13 cellular contexts compared by ENCODE assay signal in the genomic region with DNA sequence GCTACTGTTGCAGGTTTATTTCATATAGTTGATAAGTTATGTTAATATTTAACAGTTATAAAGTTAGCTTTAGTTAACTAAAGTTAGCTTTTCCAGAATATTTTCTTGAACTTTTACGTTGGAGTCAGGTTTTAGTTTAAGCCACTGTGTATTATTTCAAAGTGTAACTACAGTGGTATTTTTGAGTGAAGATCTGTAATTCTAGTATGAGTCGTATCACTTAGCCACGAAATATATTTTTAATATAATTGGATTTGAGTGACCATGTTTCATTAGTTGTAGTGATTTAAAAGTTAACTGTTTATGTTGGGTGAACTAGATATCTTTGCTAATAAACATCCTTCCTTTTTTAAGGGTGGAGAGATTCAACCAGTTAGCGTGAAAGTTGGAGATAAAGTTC. TPM values are rescaled to one million over a fixed set of nuclear protein-coding genes. Genes with fewer than 3 reads are reported as not detected.
DNase-seq lines count a peak whose midpoint lies in the region; ATAC-seq, FAIRE-seq and TF ChIP-seq lines count a peak whose summit lies in the region.
"Had no signal": no experiment of that assay in that cellular context is flagged by ENCODE, and none has a peak within 500 bp of the region (broad histone marks: within the 10 kb centered on the region; RNA-seq: fewer than 3 reads in every experiment).

No MANE protein-coding gene starts in this region.

- H3K9me1 ChIP-seq in endothelial cell of umbilical vein (replicated peaks; ENCODE audit: control insufficient read depth, extremely low read depth, insufficient read depth, low read length): no peaks in the 10 kb centered on the region

- intact Hi-C loops in endothelial cell of umbilical vein (cut with micrococcal nuclease): loop anchor here (5.0 kb wide), 1 partner anchor 55 kb away; no protein-coding TSS in a partner anchor

- CTCF ChIA-PET in endothelial cell of umbilical vein (lab: Charles Lee): interaction anchor here (1.3 kb wide), 2 partner anchors 11 to 97 kb away, joined by 3 read pairs; no protein-coding TSS in a partner anchor

- H3K36me3 ChIP-seq in SU-DHL-6 (ENCODE audit: low read length) (peaks cover 31% of the 10 kb centered on the region), endothelial cell of umbilical vein (ENCODE audit: control insufficient read depth in 2 of 2, extremely low read depth in 1 of 2, insufficient read depth in 2 of 2, low read length in 2 of 2) (peaks cover 4% of the 10 kb centered on the region in 2 experiments), smooth muscle cell (ENCODE audit: low read depth) (peaks cover 9% of the 10 kb centered on the region)

- no peak for TF ChIP-seq POLR2A in endothelial cell of umbilical vein (IDR thresholded peaks at IDR 0.05; ENCODE audit: low read depth, low read length)
- TF ChIP-seq POLR2A in GM12891 (IDR thresholded peaks at IDR 0.05; ENCODE audit: low read depth, low read length): no peak

- peaks cover 48% of the 10 kb centered on the region for H3F3A ChIP-seq in SU-DHL-6 (ENCODE audit: insufficient read depth)
- no peaks in the 10 kb centered on the region for H3F3A ChIP-seq in smooth muscle cell (ENCODE audit: low read depth)

- H3K36me3 Mint-ChIP-seq in activated T-cell treated with anti-CD3 and anti-CD28 coated beads, Interleukin-2, amount 50 U/mL, for 4 hours (ENCODE audit: insufficient read depth): peaks cover 44% of the 10 kb centered on the region

- H3K4me1 Mint-ChIP-seq in activated T-cell treated with anti-CD3 and anti-CD28 coated beads, Interleukin-2, amount 50 U/mL, for 4 hours (ENCODE audit: low read depth): peaks cover 19% of the 10 kb centered on the region

- H3K27me3 ChIP-seq in SU-DHL-6 (ENCODE audit: low read length) (no peaks in the 10 kb centered on the region), endothelial cell of umbilical vein (ENCODE audit: control insufficient read depth in 2 of 2, insufficient read depth in 2 of 2, low read length in 2 of 2) (no peaks in the 10 kb centered on the region), smooth muscle cell (ENCODE audit: low read depth) (no peaks in the 10 kb centered on the region)
- H3K27me3 ChIP-seq: upper lobe of right lung had no signal

- FAIRE-seq in endothelial cell of umbilical vein (lab: Jason Lieb, UNC): no peak
- no peak for FAIRE-seq in GM12891 (lab: Jason Lieb, UNC)

- H4K20me1 ChIP-seq in SU-DHL-6 (ENCODE audit: low read depth, low read length) (peaks cover 9% of the 10 kb centered on the region), endothelial cell of umbilical vein (replicated peaks; ENCODE audit: control insufficient read depth, extremely low read depth, insufficient read depth, low read length) (no peaks in the 10 kb centered on the region), smooth muscle cell (ENCODE audit: low read depth) (peaks cover 14% of the 10 kb centered on the region)

- H2AFZ ChIP-seq in SU-DHL-6 (ENCODE audit: low read depth, low read length, severe bottlenecking) (no peak overlapping the region), endothelial cell of umbilical vein (ENCODE audit: low read depth, low read length) (no peak overlapping the region), smooth muscle cell (ENCODE audit: low read depth) (no peak overlapping the region)
- H2AFZ ChIP-seq: parathyroid adenoma had no signal

- H3K9me2 ChIP-seq in SU-DHL-6 (replicated peaks; ENCODE audit: insufficient read depth, low read length): no peaks in the 10 kb centered on the region

- H3K4me1 ChIP-seq in endothelial cell of umbilical vein (ENCODE audit: control insufficient read depth, extremely low read depth, insufficient read depth, low read length) (peaks cover 24% of the 10 kb centered on the region), smooth muscle cell (ENCODE audit: low read depth) (peaks cover 26% of the 10 kb centered on the region)

- 84% methylated on average over 4 of the region's 4 CpGs for WGBS in smooth muscle cell (ENCODE audit: low lambda C conversion rate)

- H3K27ac ChIP-seq in SU-DHL-6 (ENCODE audit: low read depth, low read length): peak overlapping the region; percentile 92; the same call in 1 of the 2 replicates
- no peak overlapping the region for H3K27ac ChIP-seq in endothelial cell of umbilical vein (ENCODE audit: insufficient read depth, low read depth, low read length)
- H3K27ac ChIP-seq in smooth muscle cell (ENCODE audit: low read depth): peak overlapping the region; percentile 31
- H3K27ac ChIP-seq: coronary artery, parathyroid adenoma, upper lobe of right lung had no signal

- TF ChIP-seq CTCF in SU-DHL-6 (IDR thresholded peaks at IDR 0.05; ENCODE audit: insufficient read depth, low read length, poor library complexity, severe bottlenecking) (no peak), endothelial cell of umbilical vein (IDR thresholded peaks at IDR 0.05; ENCODE audit: extremely low read depth in 1 of 2, insufficient read depth in 1 of 2, low read depth in 1 of 2, low read length in 2 of 2) (no peak), smooth muscle cell (IDR thresholded peaks at IDR 0.05; ENCODE audit: borderline replicate concordance, insufficient read depth, poor library complexity, severe bottlenecking) (no peak)

- no TSS peak for BruUV-seq in endothelial cell of umbilical vein (replicated peaks; lab: Mats Ljungman, UMichigan)

- H3K4me3 ChIP-seq in SU-DHL-6 (ENCODE audit: insufficient read depth, low read length, poor library complexity, severe bottlenecking) (peak overlapping the region; percentile 91), endothelial cell of umbilical vein (replicated peaks in 1 of 3; ENCODE audit: insufficient read depth in 1 of 3, low read depth in 1 of 3, low read length in 3 of 3) (no peak overlapping the region), smooth muscle cell (peak overlapping the region; percentile 86)
- H3K4me3 ChIP-seq: coronary artery, upper lobe of right lung had no signal

- ATAC-seq in activated T-cell treated with anti-CD3 and anti-CD28 coated beads, Interleukin-2, amount 50 U/mL, for 4 hours: no peak
- ATAC-seq: Right ventricle myocardium inferior, upper lobe of right lung had no signal

- no peak for DNase-seq in activated T-cell treated with anti-CD3 and anti-CD28 coated beads, Interleukin-2, amount 50 U/mL, for 4 hours
- no peak for DNase-seq in activated T-cell treated with anti-CD3 and anti-CD28 coated beads, Interleukin-2, amount 50 U/mL, for 48 hours
- DNase-seq in endothelial cell of umbilical vein (ENCODE audit: low read depth, low spot score) (no peak), smooth muscle cell (lab: John Stamatoyannopoulos, UW; ENCODE audit: unreplicated experiment) (no peak), NCI-H2081 treated with DMSO at 0.1 percent for 48 hours (lab: John Stamatoyannopoulos, UW) (no peak), GM12891 (ENCODE audit: insufficient read length, low spot score) (no peak)
- DNase-seq in activated CD8-positive, alpha-beta memory T cell treated with anti-CD3 and anti-CD28 coated beads, Interleukin-2, amount 50 U/mL, for 48 hours: no peak
- DNase-seq: NCI-H2171 treated with DMSO at 0.1 percent for 48 hours, upper lobe of right lung had no signal

- no peaks in the 10 kb centered on the region for H3K9me3 Mint-ChIP-seq in activated T-cell treated with anti-CD3 and anti-CD28 coated beads, Interleukin-2, amount 50 U/mL, for 4 hours

- H3K9me3 ChIP-seq in SU-DHL-6 (ENCODE audit: insufficient read depth, low read length) (no peaks in the 10 kb centered on the region), endothelial cell of umbilical vein (replicated peaks; ENCODE audit: control insufficient read depth, insufficient read depth, low read length) (no peaks in the 10 kb centered on the region), smooth muscle cell (replicated peaks; ENCODE audit: low read depth) (no peaks in the 10 kb centered on the region)
- H3K9me3 ChIP-seq: upper lobe of right lung had no signal

- H3K27me3 Mint-ChIP-seq in activated T-cell treated with anti-CD3 and anti-CD28 coated beads, Interleukin-2, amount 50 U/mL, for 4 hours (ENCODE audit: low read depth): no peaks in the 10 kb centered on the region

- H3K9ac ChIP-seq in SU-DHL-6 (ENCODE audit: low read length): peak overlapping the region; percentile 99
- H3K9ac ChIP-seq in endothelial cell of umbilical vein (replicated peaks; ENCODE audit: extremely low read depth, insufficient read depth, low read length): no peak overlapping the region
- no peak overlapping the region for H3K9ac ChIP-seq in smooth muscle cell (ENCODE audit: low read depth)
- H3K9ac ChIP-seq: parathyroid adenoma had no signal

- H3K4me3 Mint-ChIP-seq in activated T-cell treated with anti-CD3 and anti-CD28 coated beads, Interleukin-2, amount 50 U/mL, for 4 hours: peak overlapping the region; percentile 89

- POLR2A ChIA-PET in endothelial cell of umbilical vein (lab: Charles Lee): interaction anchor here (1.2 kb wide), 1 partner anchor 13 kb away, joined by 5 read pairs; a partner anchor contains a TSS

- H3K4me2 ChIP-seq in SU-DHL-6 (ENCODE audit: low read depth, low read length, poor library complexity, severe bottlenecking): peak overlapping the region; percentile 86
- peak overlapping the region; percentile 74 for H3K4me2 ChIP-seq in endothelial cell of umbilical vein (ENCODE audit: insufficient read depth, low read length)
- peak overlapping the region; percentile 97 for H3K4me2 ChIP-seq in smooth muscle cell

- H3K79me2 ChIP-seq in SU-DHL-6 (ENCODE audit: insufficient read depth, low read length) (peaks cover 64% of the 10 kb centered on the region), endothelial cell of umbilical vein (ENCODE audit: control insufficient read depth, insufficient read depth, low read length) (peaks cover 47% of the 10 kb centered on the region), smooth muscle cell (ENCODE audit: low read depth) (peaks cover 54% of the 10 kb centered on the region)

- dilution Hi-C loops in endothelial cell of umbilical vein (cut with MboI; ENCODE audit: extremely low pct_ligation_motif_present, low sequenced_read_pairs): no loop called here

RNA-seq across cellular contexts. Expression of a gene that starts 2.5 kb away (rescaled TPM):
- total RNA-seq in activated T-cell treated with anti-CD3 and anti-CD28 coated beads, Interleukin-2, amount 50 U/mL, for 4 hours: 100 to 1,000 TPM; 452 to 521 (median 492) TPM
- 137 and 145 TPM in 2 replicates for total RNA-seq in endothelial cell of umbilical vein
- polyA plus RNA-seq in endothelial cell of umbilical vein: 32.2 and 59.8 TPM in 2 replicates
- 109 and 170 TPM in 2 replicates for polyA plus RNA-seq in endothelial cell of umbilical vein (2011; cell fraction: cytosol; rRNA removed)
- polyA plus RNA-seq in endothelial cell of umbilical vein (2011; cell fraction: nucleus; rRNA removed): 26.3 and 49.7 TPM in 2 replicates
- polyA plus RNA-seq in endothelial cell of umbilical vein (2012): 309 and 472 TPM in 2 replicates
- 10.2 and 13.9 TPM in 2 replicates for polyA minus RNA-seq in endothelial cell of umbilical vein
- 36.2 TPM for polyA minus RNA-seq in endothelial cell of umbilical vein (2011; cell fraction: cytosol; rRNA and poly(A)+ RNA removed)
- polyA minus RNA-seq in endothelial cell of umbilical vein (2011; cell fraction: nucleus; rRNA and poly(A)+ RNA removed): 10.9 and 11.6 TPM in 2 replicates
- 116 and 132 TPM in 2 replicates for total RNA-seq in smooth muscle cell
- 158 and 174 TPM in 2 replicates for polyA plus RNA-seq in smooth muscle cell
- 366 TPM for polyA plus RNA-seq in GM12891 (2012; ENCODE audit: low read depth, missing spikeins)

RNA-seq across cellular contexts. Expression of a gene that starts 3.0 kb away (rescaled TPM):
- total RNA-seq in activated T-cell treated with anti-CD3 and anti-CD28 coated beads, Interleukin-2, amount 50 U/mL, for 4 hours: 1,000 to 10,000 TPM; 1,165 to 1,393 (median 1,366) TPM
- total RNA-seq in endothelial cell of umbilical vein (307 and 337 TPM in 2 replicates), smooth muscle cell (139 and 145 TPM in 2 replicates)
- polyA plus RNA-seq in endothelial cell of umbilical vein (43.8 and 73.2 TPM in 2 replicates), smooth muscle cell (142 and 152 TPM in 2 replicates)
- polyA plus RNA-seq in endothelial cell of umbilical vein (2011; cell fraction: cytosol; rRNA removed): 130 and 136 TPM in 2 replicates
- 128 and 178 TPM in 2 replicates for polyA plus RNA-seq in endothelial cell of umbilical vein (2011; cell fraction: nucleus; rRNA removed)
- polyA plus RNA-seq in endothelial cell of umbilical vein (2012): 375 and 526 TPM in 2 replicates
- polyA minus RNA-seq in endothelial cell of umbilical vein: 137 and 141 TPM in 2 replicates
- polyA minus RNA-seq in endothelial cell of umbilical vein (2011; cell fraction: cytosol; rRNA and poly(A)+ RNA removed): 320 TPM
- polyA minus RNA-seq in endothelial cell of umbilical vein (2011; cell fraction: nucleus; rRNA and poly(A)+ RNA removed): 81.6 and 90.4 TPM in 2 replicates
- polyA plus RNA-seq in GM12891 (2012; ENCODE audit: low read depth, missing spikeins): 397 TPM

RNA-seq across cellular contexts. Expression of a gene that starts 13.2 kb away (rescaled TPM):
- 10 to 100 TPM; 23.5 to 28.1 (median 23.8) TPM for total RNA-seq in activated T-cell treated with anti-CD3 and anti-CD28 coated beads, Interleukin-2, amount 50 U/mL, for 4 hours
- total RNA-seq in endothelial cell of umbilical vein (24.0 and 27.9 TPM in 2 replicates), smooth muscle cell (73.1 and 84.7 TPM in 2 replicates)
- polyA plus RNA-seq in endothelial cell of umbilical vein (16.1 and 23.9 TPM in 2 replicates), smooth muscle cell (62.9 and 69.3 TPM in 2 replicates)
- 27.3 and 30.5 TPM in 2 replicates for polyA plus RNA-seq in endothelial cell of umbilical vein (2011; cell fraction: cytosol; rRNA removed)
- polyA plus RNA-seq in endothelial cell of umbilical vein (2011; cell fraction: nucleus; rRNA removed): 10.9 and 16.3 TPM in 2 replicates
- polyA plus RNA-seq in endothelial cell of umbilical vein (2012): 28.9 and 46.0 TPM in 2 replicates
- 9.1 and 10.1 TPM in 2 replicates for polyA minus RNA-seq in endothelial cell of umbilical vein
- polyA minus RNA-seq in endothelial cell of umbilical vein (2011; cell fraction: cytosol; rRNA and poly(A)+ RNA removed): 7.9 TPM
- 8.1 and 11.5 TPM in 2 replicates for polyA minus RNA-seq in endothelial cell of umbilical vein (2011; cell fraction: nucleus; rRNA and poly(A)+ RNA removed)
- 20.9 TPM for polyA plus RNA-seq in GM12891 (2012; ENCODE audit: low read depth, missing spikeins)

RNA-seq across cellular contexts. Expression of a gene that starts 49.3 kb away (rescaled TPM):
- 10 to 100 TPM; 32.3 to 34.6 (median 32.7) TPM for total RNA-seq in activated T-cell treated with anti-CD3 and anti-CD28 coated beads, Interleukin-2, amount 50 U/mL, for 4 hours
- 15.1 and 19.5 TPM in 2 replicates for total RNA-seq in endothelial cell of umbilical vein
- 1.6 and 2.4 TPM in 2 replicates for polyA plus RNA-seq in endothelial cell of umbilical vein
- polyA plus RNA-seq in endothelial cell of umbilical vein (2011; cell fraction: cytosol; rRNA removed): 3.1 and 3.7 TPM in 2 replicates
- 3.0 and 3.6 TPM in 2 replicates for polyA plus RNA-seq in endothelial cell of umbilical vein (2011; cell fraction: nucleus; rRNA removed)
- polyA plus RNA-seq in endothelial cell of umbilical vein (2012): 19.9 and 20.6 TPM in 2 replicates
- polyA minus RNA-seq in endothelial cell of umbilical vein: 7.1 and 7.5 TPM in 2 replicates
- 2.8 TPM for polyA minus RNA-seq in endothelial cell of umbilical vein (2011; cell fraction: cytosol; rRNA and poly(A)+ RNA removed)
- polyA minus RNA-seq in endothelial cell of umbilical vein (2011; cell fraction: nucleus; rRNA and poly(A)+ RNA removed): 15.1 and 17.6 TPM in 2 replicates
- total RNA-seq in smooth muscle cell: 50.6 and 74.0 TPM in 2 replicates
- polyA plus RNA-seq in smooth muscle cell: 52.4 and 61.5 TPM in 2 replicates
- polyA plus RNA-seq in GM12891 (2012; ENCODE audit: low read depth, missing spikeins): 10.4 TPM

Comparison
In these comparisons a context has a peak if more than half of its experiments do, and no peak if none do; other contexts are left out.
1. H3K4me3 ChIP-seq: peak in SU-DHL-6 (single experiment) and smooth muscle cell (single experiment); none in endothelial cell of umbilical vein (0 of 3).
2. Peak in every context shown above with its lines, with median percentiles within 50 percentile points of each other: H3K4me2 ChIP-seq.